ENCODE assay signal across 8 cellular contexts in the genomic region with DNA sequence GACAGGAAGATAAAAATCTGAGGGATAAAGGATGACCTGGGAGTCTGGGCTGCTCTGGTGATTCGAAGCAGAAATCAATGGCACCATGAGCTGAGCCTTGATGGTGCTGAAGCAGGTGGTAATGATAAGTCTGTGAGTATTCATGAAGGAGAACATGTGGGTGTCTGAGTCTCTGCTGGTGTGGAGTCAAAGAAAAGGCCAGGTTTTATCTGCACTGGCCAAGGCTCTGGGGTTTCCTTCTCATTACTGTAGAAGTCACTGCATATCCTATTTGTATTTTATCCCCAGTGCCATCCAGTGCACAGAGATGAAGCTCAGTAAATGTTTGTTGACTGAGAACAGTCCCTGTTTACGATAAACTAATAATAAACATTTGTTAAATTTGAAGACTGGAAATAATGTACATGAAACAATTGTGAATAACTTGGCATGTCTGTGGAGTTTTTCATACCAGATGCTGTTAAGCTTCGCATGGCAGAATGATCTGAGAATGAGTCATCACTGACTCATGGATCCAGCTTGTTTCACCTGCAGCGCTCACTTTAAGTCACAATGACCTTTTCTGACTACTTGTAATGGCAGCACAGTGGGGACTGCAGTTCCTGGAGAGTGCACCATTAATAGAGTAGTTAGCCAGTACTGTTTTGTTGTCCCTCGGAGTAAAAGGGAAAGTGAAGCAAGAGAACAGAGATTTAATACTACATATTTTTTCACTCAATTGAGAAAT.
DNase-seq lines count a peak whose midpoint lies in the region; ATAC-seq and FAIRE-seq lines count a peak whose summit lies in the region.

No MANE protein-coding gene starts in this region.

- no peak for FAIRE-seq in GM19239 (lab: Jason Lieb, UNC)

- DNase-seq in DMS153 (lab: John Stamatoyannopoulos, UW) (peak; percentile 71), GM19239 (ENCODE audit: insufficient read length, low spot score) (peak; percentile 6), SK-MEL-5 (ENCODE audit: low read depth, low spot score) (peak; percentile 2), iPS DF 6.9 (ENCODE audit: low read depth, low spot score) (peak; percentile 70), NCI-H128 (lab: John Stamatoyannopoulos, UW; ENCODE audit: unreplicated experiment) (no peak), SKM-1 treated with dmso at 0.1 percent for 144 hours (lab: John Stamatoyannopoulos, UW; ENCODE audit: unreplicated experiment) (no peak)

- H3K4me3 ChIP-seq in iPS DF 6.9 (ENCODE audit: low read length): no peak overlapping the region

- no CpG with 5 or more reads among the region's 5 CpGs for WGBS in iPS DF 6.9 (ENCODE audit: insufficient coverage, insufficient read length)

- H3K4me1 ChIP-seq in iPS DF 6.9 (ENCODE audit: control insufficient read depth, insufficient read depth, low read length): peaks cover 2% of the 10 kb centered on the region; the same call in 1 of the 2 replicates

- ATAC-seq in HG03135 (IDR thresholded peaks at IDR 0.05; ENCODE audit: unreplicated experiment) (peak; percentile 82), GM21360 (IDR thresholded peaks at IDR 0.05; ENCODE audit: unreplicated experiment) (no peak)

- no peaks in the 10 kb centered on the region for H3K9me3 ChIP-seq in iPS DF 6.9 (ENCODE audit: control insufficient read depth, insufficient read depth, low read length)

- no peak overlapping the region for H3K27ac ChIP-seq in iPS DF 6.9 (ENCODE audit: low read length)

- in situ Hi-C loops in SK-MEL-5 (cut with HindIII; ENCODE audit: low pct_unique_long_range_greater_than_20kb, low sequenced_read_pairs): no loop called here

- H3K36me3 ChIP-seq in iPS DF 6.9 (ENCODE audit: control insufficient read depth, insufficient read depth, low read length): no peaks in the 10 kb centered on the region

- no peaks in the 10 kb centered on the region for H3K27me3 ChIP-seq in iPS DF 6.9 (ENCODE audit: control insufficient read depth, insufficient read depth, low read length)

Comparison
In these comparisons a context has a peak if more than half of its experiments do, and no peak if none do; other contexts are left out.
1. DNase-seq: peak in DMS153 (single experiment), GM19239 (single experiment), SK-MEL-5 (single experiment) and iPS DF 6.9 (single experiment); none in NCI-H128 (single experiment) and SKM-1 treated with dmso at 0.1 percent for 144 hours (single experiment).